Comparison of ENCODE assay signal across 24 cellular contexts in genomic region chr20:6103301-6103700, GRCh38. TPM values are rescaled to one million over a fixed set of nuclear protein-coding genes. Genes with fewer than 3 reads are reported as not detected.
A peak's percentile ranks its signal among the peaks of the same experiment; 100 is the strongest.
DNase-seq lines count a peak whose midpoint lies in the region; ATAC-seq, FAIRE-seq and TF ChIP-seq lines count a peak whose summit lies in the region.
"Had no signal": no experiment of that assay in that cellular context is flagged by ENCODE, and none has a peak within 500 bp of the region (broad histone marks: within the 10 kb centered on the region; RNA-seq: fewer than 3 reads in every experiment).

No MANE protein-coding gene starts in this region.

- TF ChIP-seq EP300 in HepG2 (IDR thresholded peaks at IDR 0.05; ENCODE audit: low read depth in 2 of 2, low read length in 2 of 2) (no peak), HepG2 (CRISPR knock-in tag; IDR thresholded peaks at IDR 0.05; ENCODE audit: borderline replicate concordance) (no peak), transverse colon (IDR thresholded peaks at IDR 0.05; ENCODE audit: low read depth) (no peak)

- no peaks in the 10 kb centered on the region for H3K79me2 ChIP-seq in HepG2 (ENCODE audit: insufficient read depth, low read length)
- H3K79me2 ChIP-seq in PC-3 (ENCODE audit: low read length), result no peaks in the 10 kb centered on the region

- no peaks in the 10 kb centered on the region for H3F3A ChIP-seq in PC-3 (ENCODE audit: low read length, unreplicated experiment)

- CTCF ChIA-PET in HepG2 (lab: Yijun Ruan, JAX; ENCODE audit: low intra/inter-chr PET ratio, low total read pairs), result no interaction called here
- CTCF ChIA-PET in PC-3 (lab: Charles Lee), result no interaction called here

- H3K4me2 ChIP-seq in HepG2 (ENCODE audit: low read depth, low read length), result no peak overlapping the region
- H3K4me2 ChIP-seq in PC-3 (ENCODE audit: low read length), result no peak overlapping the region
- H3K4me2 ChIP-seq: BLaER1 had no signal

- POLR2A ChIA-PET in HepG2 (lab: Yijun Ruan, JAX) (no interaction called here), PC-3 (lab: Charles Lee; ENCODE audit: unreplicated experiment) (no interaction called here)

- H3K4me3 ChIP-seq in HepG2 (replicated peaks in 1 of 3; ENCODE audit: insufficient read depth in 1 of 3, low read depth in 2 of 3, low read length in 3 of 3) (no peak overlapping the region), right lobe of liver (no peak overlapping the region), colonic mucosa (no peak overlapping the region), mucosa of descending colon (no peak overlapping the region), transverse colon (no peak overlapping the region), PC-3 (ENCODE audit: low read length) (no peak overlapping the region)
- H3K4me3 ChIP-seq: BLaER1 had no signal

- H3K27ac ChIP-seq in HepG2 (ENCODE audit: extremely low read length, insufficient read depth, low read length) (no peak overlapping the region), right lobe of liver (no peak overlapping the region), colonic mucosa (peak overlapping the region; percentile 65), transverse colon (peak overlapping the region; percentile 62 to 72 (median 71)), PC-3 (ENCODE audit: low read length) (no peak overlapping the region)
- H3K27ac ChIP-seq: BLaER1 had no signal

- no peak overlapping the region for H2AFZ ChIP-seq in HepG2 (ENCODE audit: low read length)
- H2AFZ ChIP-seq in PC-3 (ENCODE audit: low read length), result no peak overlapping the region

- TF ChIP-seq CTCF in HepG2 (CRISPR knock-in tag; IDR thresholded peaks at IDR 0.05), result no peak
- no peak for TF ChIP-seq CTCF in right lobe of liver (IDR thresholded peaks at IDR 0.05)
- no peak for TF ChIP-seq CTCF in colonic mucosa (IDR thresholded peaks at IDR 0.05)
- no peak for TF ChIP-seq CTCF in mucosa of descending colon (IDR thresholded peaks at IDR 0.05)
- no peak for TF ChIP-seq CTCF in transverse colon (IDR thresholded peaks at IDR 0.05)
- no peak for TF ChIP-seq CTCF in PC-3 (conservative IDR thresholded peaks at IDR 0.05; ENCODE audit: low read depth, low read length)
- no peak for TF ChIP-seq CTCF in GM13977 (IDR thresholded peaks at IDR 0.05; ENCODE audit: extremely low read depth, insufficient read depth, missing control alignments)

- H3K36me3 ChIP-seq in HepG2 (replicated peaks in 1 of 2; ENCODE audit: control insufficient read depth in 1 of 2, insufficient read depth in 2 of 2, low read length in 2 of 2) (peaks cover 22 to 59% of the 10 kb centered on the region in 2 experiments), right lobe of liver (no peaks in the 10 kb centered on the region), colonic mucosa (peaks cover 2% of the 10 kb centered on the region), mucosa of descending colon (ENCODE audit: low read depth) (no peaks in the 10 kb centered on the region), transverse colon (peaks cover 0 to 9% (median 0%) of the 10 kb centered on the region in 4 donors), PC-3 (ENCODE audit: low read depth, low read length) (peaks cover 61% of the 10 kb centered on the region)

- DNase-seq in HepG2 (ENCODE audit: low spot score), result no peak
- no peak for DNase-seq in right lobe of liver
- no peak for DNase-seq in colonic mucosa
- DNase-seq in mucosa of descending colon, result peak in 1 of 3 donors; percentile 40
- no peak for DNase-seq in transverse colon
- no peak for DNase-seq in stimulated activated CD4-positive, alpha-beta T cell treated with anti-CD3 and anti-CD28 coated beads, Interleukin-12 subunit alpha, Interleukin-12 subunit beta, amount 100 ng/mL, for 4 hours
- no peak for DNase-seq in PC-3
- DNase-seq in GM13977 (ENCODE audit: low spot score), result no peak
- DNase-seq: 8988T; CD4-positive, alpha-beta memory T cell; DMS153; DMS79 treated with DMSO at 0.1 percent for 48 hours; GF-D8; GOT3; H7; HFFc6 had no signal

- no peaks in the 10 kb centered on the region for H3K27me3 ChIP-seq in HepG2 (ENCODE audit: control insufficient read depth in 1 of 2, insufficient read depth in 2 of 2, low read length in 2 of 2)
- H3K27me3 ChIP-seq in right lobe of liver, result no peaks in the 10 kb centered on the region
- no peaks in the 10 kb centered on the region for H3K27me3 ChIP-seq in colonic mucosa
- no peaks in the 10 kb centered on the region for H3K27me3 ChIP-seq in transverse colon
- no peaks in the 10 kb centered on the region for H3K27me3 ChIP-seq in PC-3 (ENCODE audit: low read length)
- H3K27me3 ChIP-seq: BLaER1 had no signal

- FAIRE-seq in HepG2 (lab: Jason Lieb, UNC), result no peak
- FAIRE-seq: GM12891, GM18507, HTR-8/SVneo had no signal

- ATAC-seq in HepG2 (no peak), right lobe of liver (no peak), mucosa of descending colon (peak; percentile 98), PC-3 (no peak)
- ATAC-seq: HCT116 had no signal

- no peaks in the 10 kb centered on the region for H3K4me1 ChIP-seq in HepG2 (ENCODE audit: insufficient read depth, low read length)
- H3K4me1 ChIP-seq in right lobe of liver, result no peaks in the 10 kb centered on the region
- no peaks in the 10 kb centered on the region for H3K4me1 ChIP-seq in colonic mucosa
- H3K4me1 ChIP-seq in mucosa of descending colon (ENCODE audit: low read depth), result peaks cover 9% of the 10 kb centered on the region
- H3K4me1 ChIP-seq in transverse colon, result peaks cover 0 to 25% (median 8%) of the 10 kb centered on the region in 4 donors
- H3K4me1 ChIP-seq in PC-3 (ENCODE audit: insufficient read depth, low read length), result no peaks in the 10 kb centered on the region

- in situ Hi-C loops in HepG2 (cut with HindIII; ENCODE audit: extremely low pct_ligation_motif_present, low pct_unique_long_range_greater_than_20kb) (no loop called here), transverse colon (cut with MboI; ENCODE audit: low pct_ligation_motif_present in 1 of 4, low pct_unique_long_range_greater_than_20kb in 1 of 4, low sequenced_read_pairs in 3 of 4) (no loop called here), GM13977 (cut with MboI; ENCODE audit: low pct_unique_long_range_greater_than_20kb, low sequenced_read_pairs, unreplicated experiment) (no loop called here)

- intact Hi-C loops in HepG2 (cut with micrococcal nuclease; ENCODE audit: unreplicated experiment), result no loop called here
- intact Hi-C loops in right lobe of liver (cut with DNase I), result no loop called here
- intact Hi-C loops in colonic mucosa (cut with DNase I), result no loop called here
- intact Hi-C loops in mucosa of descending colon (cut with DNase I, micrococcal nuclease), result no loop called here
- intact Hi-C loops in transverse colon (cut with DNase I; ENCODE audit: low total_unique reads), result no loop called here
- intact Hi-C loops in PC-3 (cut with micrococcal nuclease), result no loop called here

- no peaks in the 10 kb centered on the region for H4K20me1 ChIP-seq in HepG2 (ENCODE audit: insufficient read depth, low read length)
- no peaks in the 10 kb centered on the region for H4K20me1 ChIP-seq in PC-3 (ENCODE audit: low read length)
- H4K20me1 ChIP-seq: BLaER1 had no signal

- H3K9ac ChIP-seq in HepG2 (ENCODE audit: insufficient read depth, low read depth, low read length) (no peak overlapping the region), colonic mucosa (ENCODE audit: low read depth in 2 of 2, low read length in 2 of 2) (no peak overlapping the region), PC-3 (ENCODE audit: low read length) (no peak overlapping the region)
- H3K9ac ChIP-seq: BLaER1 had no signal

- H3K9me2 ChIP-seq in PC-3 (replicated peaks; ENCODE audit: low read length), result no peaks in the 10 kb centered on the region

- no peak for TF ChIP-seq POLR2A in HepG2 (IDR thresholded peaks at IDR 0.05; ENCODE audit: insufficient read depth in 1 of 2, low read depth in 2 of 2, low read length in 2 of 2)
- no peak for TF ChIP-seq POLR2A in right lobe of liver (IDR thresholded peaks at IDR 0.05)
- TF ChIP-seq POLR2A in transverse colon (IDR thresholded peaks at IDR 0.05), result no peak

- BruUV-seq in HepG2 (replicated peaks; lab: Mats Ljungman, UMichigan), result TSS peak; percentile 21
- BruUV-seq in PC-3 (replicated peaks; lab: Mats Ljungman, UMichigan), result no TSS peak

- WGBS in HepG2 (ENCODE audit: low lambda C conversion rate), result 98% methylated on average over 1 of the region's 1 CpG
- WGBS in right lobe of liver (ENCODE audit: insufficient coverage, low coverage, low lambda C conversion rate, missing lambda C conversion rate), result 82% methylated on average over 1 of the region's 1 CpG
- 48 to 63% methylated on average over 1 of the region's 1 CpG for WGBS in transverse colon (ENCODE audit: low coverage in 1 of 2), 2 donors

- no peaks in the 10 kb centered on the region for H3K9me3 ChIP-seq in HepG2 (ENCODE audit: low read length)
- no peaks in the 10 kb centered on the region for H3K9me3 ChIP-seq in right lobe of liver
- H3K9me3 ChIP-seq in colonic mucosa, result no peaks in the 10 kb centered on the region
- no peaks in the 10 kb centered on the region for H3K9me3 ChIP-seq in mucosa of descending colon
- no peaks in the 10 kb centered on the region for H3K9me3 ChIP-seq in transverse colon
- H3K9me3 ChIP-seq in PC-3 (ENCODE audit: low read length), result no peaks in the 10 kb centered on the region
- H3K9me3 ChIP-seq: BLaER1 had no signal

- no peak for TF ChIP-seq RAD21 in HepG2 (CRISPR knock-in tag; IDR thresholded peaks at IDR 0.05)

RNA-seq across cellular contexts. Expression of gene FERMT1, which starts 19.5 kb away (rescaled TPM):
- total RNA-seq in HepG2 (2016; rRNA removed; fragmentation: Illumina TruSeq; extraction: Trizol), result 29.5 and 39.1 TPM in 2 replicates
- 4.8 and 6.7 TPM in 2 replicates for total RNA-seq in HepG2 (2016; cell fraction: cytosol; rRNA removed; fragmentation: Illumina TruSeq; extraction: Trizol; ENCODE audit: low read depth)
- 29.9 and 33.9 TPM in 2 replicates for total RNA-seq in HepG2 (2016; cell fraction: insoluble cytoplasmic fraction; rRNA removed; fragmentation: Illumina TruSeq; extraction: Trizol)
- total RNA-seq in HepG2 (2016; cell fraction: membrane; rRNA removed; fragmentation: Illumina TruSeq; extraction: Trizol), result 27.3 and 30.6 TPM in 2 replicates
- 18.7 and 22.5 TPM in 2 replicates for total RNA-seq in HepG2 (2016; cell fraction: nucleus; rRNA removed; fragmentation: Illumina TruSeq; extraction: Trizol)
- polyA plus RNA-seq in HepG2 (2011; rRNA removed), result 15.1 and 15.8 TPM in 2 replicates
- 8.4 and 8.5 TPM in 2 replicates for polyA plus RNA-seq in HepG2 (2011; cell fraction: cytosol; rRNA removed)
- polyA plus RNA-seq in HepG2 (2011; cell fraction: nucleus; rRNA removed), result 9.7 and 11.7 TPM in 2 replicates
- 9.2 and 11.7 TPM in 2 replicates for polyA plus RNA-seq in HepG2 (2012)
- polyA plus RNA-seq in HepG2 (2016; cell fraction: cytosol; fragmentation: Illumina TruSeq; extraction: Trizol; ENCODE audit: low read depth), result 4.0 and 4.4 TPM in 2 replicates
- 30.4 and 37.6 TPM in 2 replicates for polyA plus RNA-seq in HepG2 (2016; cell fraction: insoluble cytoplasmic fraction; fragmentation: Illumina TruSeq; extraction: Trizol; ENCODE audit: low read depth)
- 18.3 and 18.7 TPM in 2 replicates for polyA plus RNA-seq in HepG2 (2016; cell fraction: membrane; fragmentation: Illumina TruSeq; extraction: Trizol; ENCODE audit: low read depth)
- 23.6 and 24.8 TPM in 2 replicates for polyA plus RNA-seq in HepG2 (2016; cell fraction: nucleus; fragmentation: Illumina TruSeq; extraction: Trizol; ENCODE audit: insufficient read depth, low read depth)
- 11.6 and 13.1 TPM in 2 replicates for polyA minus RNA-seq in HepG2 (2011; rRNA and poly(A)+ RNA removed; ENCODE audit: low replicate concordance)
- 13.8 and 15.1 TPM in 2 replicates for polyA minus RNA-seq in HepG2 (2011; cell fraction: cytosol; rRNA and poly(A)+ RNA removed)
- polyA minus RNA-seq in HepG2 (2011; cell fraction: nucleus; rRNA and poly(A)+ RNA removed), result 21.9 and 29.1 TPM in 2 replicates
- 1 to 10 TPM in 2 of 6 experiments, under 1 TPM in 4; 0.15 to 2.0 (median 0.55) TPM for total RNA-seq in right lobe of liver
- 10 to 100 TPM; 68.8 to 83.9 TPM for total RNA-seq in colonic mucosa
- total RNA-seq in mucosa of descending colon, result 100 to 1,000 TPM in 1 of 3 donors, 10 to 100 TPM in 2; 17.4 to 102 (median 54.1) TPM
- 10 to 100 TPM; 23.2 to 31.9 (median 29.7) TPM for total RNA-seq in transverse colon
- total RNA-seq in PC-3 (2014; rRNA removed), result 70.8 and 72.6 TPM in 2 replicates
- total RNA-seq: CD4-positive, alpha-beta memory T cell had no signal
- polyA plus RNA-seq: CD14-positive monocyte; CD4-positive, alpha-beta memory T cell; IgD-negative memory B cell had no signal

RNA-seq across cellular contexts. Expression of gene LRRN4, which starts 49.4 kb away (rescaled TPM):
- total RNA-seq in HepG2 (2016; rRNA removed; fragmentation: Illumina TruSeq; extraction: Trizol), result 0.20 and 0.25 TPM in 2 replicates
- not detected in 2 replicates for total RNA-seq in HepG2 (2016; cell fraction: cytosol; rRNA removed; fragmentation: Illumina TruSeq; extraction: Trizol; ENCODE audit: low read depth)
- total RNA-seq in HepG2 (2016; cell fraction: insoluble cytoplasmic fraction; rRNA removed; fragmentation: Illumina TruSeq; extraction: Trizol), result 0.13 TPM in 1 of 2 replicates, not detected in the other
- 0.17 TPM in 1 of 2 replicates, not detected in the other for total RNA-seq in HepG2 (2016; cell fraction: membrane; rRNA removed; fragmentation: Illumina TruSeq; extraction: Trizol)
- 0.22 TPM in 1 of 2 replicates, not detected in the other for total RNA-seq in HepG2 (2016; cell fraction: nucleus; rRNA removed; fragmentation: Illumina TruSeq; extraction: Trizol)
- 0.10 and 0.15 TPM in 2 replicates for polyA plus RNA-seq in HepG2 (2011; rRNA removed)
- 0.04 and 0.15 TPM in 2 replicates for polyA plus RNA-seq in HepG2 (2011; cell fraction: cytosol; rRNA removed)
- polyA plus RNA-seq in HepG2 (2011; cell fraction: nucleus; rRNA removed), result 0.19 TPM in 2 replicates
- 0.07 and 0.11 TPM in 2 replicates for polyA plus RNA-seq in HepG2 (2012)
- 0.03 and 0.06 TPM in 2 replicates for polyA plus RNA-seq in HepG2 (2016; cell fraction: cytosol; fragmentation: Illumina TruSeq; extraction: Trizol; ENCODE audit: low read depth)
- 0.20 and 0.35 TPM in 2 replicates for polyA plus RNA-seq in HepG2 (2016; cell fraction: insoluble cytoplasmic fraction; fragmentation: Illumina TruSeq; extraction: Trizol; ENCODE audit: low read depth)
- polyA plus RNA-seq in HepG2 (2016; cell fraction: membrane; fragmentation: Illumina TruSeq; extraction: Trizol; ENCODE audit: low read depth), result 0.07 TPM in 1 of 2 replicates, not detected in the other
- polyA plus RNA-seq in HepG2 (2016; cell fraction: nucleus; fragmentation: Illumina TruSeq; extraction: Trizol; ENCODE audit: insufficient read depth, low read depth), result 0.28 and 0.33 TPM in 2 replicates
- 0.44 TPM in 1 of 2 replicates, not detected in the other for polyA minus RNA-seq in HepG2 (2011; rRNA and poly(A)+ RNA removed; ENCODE audit: low replicate concordance)
- 0.18 TPM in 1 of 2 replicates, not detected in the other for polyA minus RNA-seq in HepG2 (2011; cell fraction: cytosol; rRNA and poly(A)+ RNA removed)
- 0.12 and 0.13 TPM in 2 replicates for polyA minus RNA-seq in HepG2 (2011; cell fraction: nucleus; rRNA and poly(A)+ RNA removed)
- total RNA-seq in right lobe of liver, result under 1 TPM in 4 of 6 experiments, not detected in 2; 0.10 to 0.31 (median 0.18) TPM
- not detected for total RNA-seq in colonic mucosa
- not detected for total RNA-seq in mucosa of descending colon
- under 1 TPM in 1 of 4 donors, not detected in 3; 0.48 TPM for total RNA-seq in transverse colon
- total RNA-seq in PC-3 (2014; rRNA removed), result 0.44 TPM in 1 of 2 replicates, not detected in the other
- total RNA-seq: A673; CD4-positive, alpha-beta memory T cell had no signal
- polyA plus RNA-seq: CD14-positive monocyte; CD4-positive, alpha-beta memory T cell; IgD-negative memory B cell had no signal

Comparison
In these comparisons a context has a peak if more than half of its experiments do, and no peak if none do; other contexts are left out.
1. H3K27ac ChIP-seq: peak in colonic mucosa (single experiment) and transverse colon (4 of 4); none in HepG2 (single experiment), right lobe of liver (0 of 3) and PC-3 (single experiment).